Comparison of ENCODE assay signal across 19 cellular contexts in genomic region chr18:8715599-8715998, GRCh38. TPM values are rescaled to one million over a fixed set of nuclear protein-coding genes. Genes with fewer than 3 reads are reported as not detected.
DNase-seq lines count a peak whose midpoint lies in the region; ATAC-seq, FAIRE-seq and TF ChIP-seq lines count a peak whose summit lies in the region.
"Had no signal": no experiment of that assay in that cellular context is flagged by ENCODE, and none has a peak within 500 bp of the region (broad histone marks: within the 10 kb centered on the region; RNA-seq: fewer than 3 reads in every experiment).

No MANE protein-coding gene starts in this region.

- CTCF ChIA-PET in GM12878 (lab: Yijun Ruan, JAX), result no interaction called here

- H3K79me2 ChIP-seq in GM12878 (ENCODE audit: control insufficient read depth, insufficient read depth, low read length), result no peaks in the 10 kb centered on the region

- H3K27me3 Mint-ChIP-seq in type B pancreatic cell (no peaks in the 10 kb centered on the region), chondrocyte (ENCODE audit: low read depth) (no peaks in the 10 kb centered on the region)
- H3K27me3 Mint-ChIP-seq: B cell had no signal

- H3K27ac Mint-ChIP-seq in type B pancreatic cell (no peak overlapping the region), chondrocyte (ENCODE audit: unreplicated experiment) (no peak overlapping the region)
- H3K27ac Mint-ChIP-seq: B cell; CD4-positive, CD25-positive, alpha-beta regulatory T cell had no signal

- TF ChIP-seq EP300 in GM12878 (IDR thresholded peaks at IDR 0.05; ENCODE audit: borderline replicate concordance in 1 of 2, control insufficient read depth in 1 of 2, low read depth in 2 of 2, low read length in 2 of 2), result no peak

- 28% methylated on average over 4 of the region's 4 CpGs for WGBS in GM12878 (ENCODE audit: insufficient coverage, insufficient replicate concordance, low lambda C conversion rate, missing lambda C conversion rate)

- intact Hi-C loops in GM12878 (cut with micrococcal nuclease; ENCODE audit: unreplicated experiment), result no loop called here

- no peaks in the 10 kb centered on the region for H3K27me3 ChIP-seq in BLaER1
- no peaks in the 10 kb centered on the region for H3K27me3 ChIP-seq in GM12878 (replicated peaks in 1 of 2; ENCODE audit: control insufficient read depth in 2 of 2, insufficient read depth in 2 of 2, low read length in 1 of 2)
- no peaks in the 10 kb centered on the region for H3K27me3 ChIP-seq in muscle layer of colon (ENCODE audit: control insufficient read depth in 1 of 2, insufficient read depth in 2 of 2, low read length in 2 of 2)
- no peaks in the 10 kb centered on the region for H3K27me3 ChIP-seq in BE2C
- H3K27me3 ChIP-seq: SJSA1 had no signal

- RAD21 ChIA-PET in GM12878 (lab: Charles Lee; ENCODE audit: unreplicated experiment), result no interaction called here

- H3K9me3 ChIP-seq in BLaER1, result peaks cover 20% of the 10 kb centered on the region
- H3K9me3 ChIP-seq in GM12878 (replicated peaks; ENCODE audit: control insufficient read depth, insufficient read depth, low read length), result no peaks in the 10 kb centered on the region
- no peaks in the 10 kb centered on the region for H3K9me3 ChIP-seq in muscle layer of colon (ENCODE audit: low read length)
- H3K9me3 ChIP-seq in BE2C, result no peaks in the 10 kb centered on the region
- H3K9me3 ChIP-seq: SJSA1 had no signal

- H3K4me1 Mint-ChIP-seq in type B pancreatic cell (ENCODE audit: unreplicated experiment), result peaks cover 26% of the 10 kb centered on the region
- H3K4me1 Mint-ChIP-seq in chondrocyte (ENCODE audit: low read depth), result peaks cover 25% of the 10 kb centered on the region
- H3K4me1 Mint-ChIP-seq: B cell; CD4-positive, CD25-positive, alpha-beta regulatory T cell had no signal

- POLR2A ChIA-PET in GM12878 (lab: Charles Lee), result no interaction called here

- no peak for TF ChIP-seq POLR2A in GM12878 (IDR thresholded peaks at IDR 0.05; ENCODE audit: low read depth, low read length)

- DNase-seq in D721Med (ENCODE audit: insufficient read length, low spot score) (no peak), GM12878 (ENCODE audit: low read depth, low spot score) (no peak), type B pancreatic cell (ENCODE audit: extremely low spot score, unreplicated experiment) (no peak), BE2C (no peak), T-helper 1 cell (no peak), chondrocyte (ENCODE audit: low spot score) (no peak)
- DNase-seq: CD4-positive, CD25-positive, alpha-beta regulatory T cell; H7; MM.1S; NCI-H2029 treated with DMSO at 0.1 percent for 48 hours; NCI-H446 treated with DMSO at 0.1 percent for 48 hours; NCI-H526; Right ventricle myocardium superior; RPMI8226 had no signal

- H3K36me3 ChIP-seq in BLaER1, result peaks cover 90% of the 10 kb centered on the region
- no peaks in the 10 kb centered on the region for H3K36me3 ChIP-seq in GM12878 (ENCODE audit: control insufficient read depth in 2 of 2, insufficient read depth in 2 of 2, low read length in 1 of 2)
- peaks cover 5% of the 10 kb centered on the region for H3K36me3 ChIP-seq in muscle layer of colon (ENCODE audit: insufficient read depth, low read length)
- no peaks in the 10 kb centered on the region; the same call in 1 of the 2 replicates for H3K36me3 ChIP-seq in BE2C

- in situ Hi-C loops in GM12878 (cut with MboI), result no loop called here

- no peak for ATAC-seq in GM12878

- H4K20me1 ChIP-seq in BLaER1 (peaks cover 91% of the 10 kb centered on the region), GM12878 (ENCODE audit: control insufficient read depth, insufficient read depth) (no peaks in the 10 kb centered on the region)

- H3K4me3 ChIP-seq in BLaER1, result no peak overlapping the region
- H3K4me3 ChIP-seq in GM12878, result no peak overlapping the region
- no peak overlapping the region for H3K4me3 ChIP-seq in muscle layer of colon (ENCODE audit: low read depth in 1 of 2, low read length in 2 of 2)
- no peak overlapping the region for H3K4me3 ChIP-seq in BE2C (ENCODE audit: low read depth, low read length)
- H3K4me3 ChIP-seq: SJSA1 had no signal

- TF ChIP-seq CTCF in D721Med (IDR thresholded peaks at IDR 0.05; ENCODE audit: insufficient read depth, missing control alignments) (no peak), GM12878 (IDR thresholded peaks at IDR 0.05 in 2 of 3, conservative IDR thresholded peaks at IDR 0.05 in 1 of 3; ENCODE audit: control insufficient read depth in 2 of 3, extremely low read depth in 1 of 3, insufficient read depth in 1 of 3, low read depth in 3 of 3, low read length in 3 of 3) (no peak), type B pancreatic cell (conservative IDR thresholded peaks at IDR 0.05) (no peak), BE2C (IDR thresholded peaks at IDR 0.05; ENCODE audit: low read depth, low read length) (no peak), chondrocyte (IDR thresholded peaks at IDR 0.05) (no peak)

- H3K4me1 ChIP-seq in BLaER1 (peaks cover 64% of the 10 kb centered on the region), GM12878 (ENCODE audit: control insufficient read depth, insufficient read depth, low read length) (no peaks in the 10 kb centered on the region), muscle layer of colon (ENCODE audit: insufficient read depth, low read length) (peaks cover 32% of the 10 kb centered on the region), BE2C (no peaks in the 10 kb centered on the region; the same call in 1 of the 2 replicates)
- H3K4me1 ChIP-seq: SJSA1 had no signal

- H3K9ac ChIP-seq in BLaER1, result 0 out of 2 replicates have a peak overlapping the region, but pooled peaks have one; percentile 9
- no peak overlapping the region for H3K9ac ChIP-seq in GM12878 (ENCODE audit: control insufficient read depth, insufficient read depth, low read length)
- H3K9ac ChIP-seq in muscle layer of colon (ENCODE audit: low read length), result no peak overlapping the region
- H3K9ac ChIP-seq: KMS-11 had no signal

- H3K36me3 Mint-ChIP-seq in type B pancreatic cell, result peaks cover 30% of the 10 kb centered on the region
- H3K36me3 Mint-ChIP-seq in chondrocyte (ENCODE audit: low read depth), result peaks cover 12% of the 10 kb centered on the region
- H3K36me3 Mint-ChIP-seq: CD4-positive, CD25-positive, alpha-beta regulatory T cell had no signal

- no peak for TF ChIP-seq RAD21 in GM12878 (IDR thresholded peaks at IDR 0.05; ENCODE audit: insufficient read depth, low read depth, low read length)

- H3K4me2 ChIP-seq in BLaER1, result peak overlapping the region; percentile 43
- H3K4me2 ChIP-seq in GM12878 (ENCODE audit: control insufficient read depth, insufficient read depth), result no peak overlapping the region
- H3K4me2 ChIP-seq: KMS-11 had no signal

- SMC1A ChIA-PET in GM12878 (lab: Charles Lee; ENCODE audit: uncharacterized antibody, unreplicated experiment), result no interaction called here

- H3K4me3 Mint-ChIP-seq in type B pancreatic cell (no peak overlapping the region), chondrocyte (ENCODE audit: unreplicated experiment) (no peak overlapping the region)
- H3K4me3 Mint-ChIP-seq: B cell had no signal

- 0 out of 2 replicates have a peak overlapping the region, but pooled peaks have one; percentile 23 for H3K27ac ChIP-seq in BLaER1
- H3K27ac ChIP-seq in GM12878 (ENCODE audit: control insufficient read depth, insufficient read depth), result no peak overlapping the region
- peak overlapping the region; percentile 68 for H3K27ac ChIP-seq in muscle layer of colon (ENCODE audit: low read depth, low read length)
- H3K27ac ChIP-seq: KMS-11, SJSA1 had no signal

- H3K9me3 Mint-ChIP-seq in type B pancreatic cell, result no peaks in the 10 kb centered on the region
- peaks cover under 1% of the 10 kb centered on the region for H3K9me3 Mint-ChIP-seq in chondrocyte (ENCODE audit: low read depth)

- FAIRE-seq in D721Med (lab: Jason Lieb, UNC) (peak; percentile 21), GM12878 (lab: Jason Lieb, UNC) (peak; percentile 47)

- no peak overlapping the region for H2AFZ ChIP-seq in GM12878 (ENCODE audit: control insufficient read depth, low read depth, low read length)

- no TSS peak for BruUV-seq in GM12878 (replicated peaks; lab: Mats Ljungman, UMichigan)

TF ChIP-seq in GM12878, 131 proteins besides CTCF, POLR2A, EP300 and RAD21 (continues in another document):
- no peak for TF ChIP-seq MTA2 (IDR thresholded peaks at IDR 0.05; ENCODE audit: low read depth)
- no peak for TF ChIP-seq PML (IDR thresholded peaks at IDR 0.05; ENCODE audit: low read length)
- TF ChIP-seq ATF2 (IDR thresholded peaks at IDR 0.05; ENCODE audit: low read length), result no peak
- no peak for TF ChIP-seq MXI1 (IDR thresholded peaks at IDR 0.05; ENCODE audit: low read depth, low read length)
- no peak for TF ChIP-seq KLF5 (IDR thresholded peaks at IDR 0.05; ENCODE audit: partially characterized antibody)

RNA-seq across cellular contexts. Expression of gene MTCL1, which starts 10.2 kb away (rescaled TPM):
- total RNA-seq in GM12878 (2013; cell fraction: nucleolus; rRNA removed), result 0.23 TPM in 1 of 2 replicates, not detected in the other
- total RNA-seq in GM12878 (2014; rRNA removed) (0.05 and 0.23 TPM in 2 replicates), GM12878 (2014; rRNA removed; fragmentation: Illumina TruSeq; extraction: Trizol) (0.04 and 0.23 TPM in 2 replicates), GM12878 (2021) (0.29 and 0.36 TPM in 2 replicates), type B pancreatic cell (ENCODE audit: low replicate concordance) (48.7 and 50.3 TPM in 2 replicates), chondrocyte (43.9 to 54.4 TPM (median 50.8 TPM) in 3 replicates)
- polyA plus RNA-seq in GM12878 (2011; ENCODE audit: low read depth), result not detected
- polyA plus RNA-seq in GM12878 (2011; rRNA removed) (0.14 TPM in 1 of 2 replicates, not detected in the other), GM12878 (2014; fragmentation: Illumina TruSeq; extraction: Trizol) (0.03 TPM in 1 of 2 replicates, not detected in the other), GM12878 (2014; fragmentation: Nextera tagmentation; extraction: Ambion mirVana) (not detected), GM12878 (2014; rRNA removed) (0.13 TPM in 1 of 2 replicates, not detected in the other), GM12878 (2016; fragmentation: Nextera tagmentation; extraction: Ambion mirVana) (not detected)
- 0.02 TPM in 1 of 2 replicates, not detected in the other for polyA plus RNA-seq in GM12878 (2011; cell fraction: cytosol; rRNA removed)
- 0.06 and 0.13 TPM in 2 replicates for polyA plus RNA-seq in GM12878 (2011; cell fraction: nucleus; rRNA removed)
- polyA plus RNA-seq in GM12878 (2012), result 0.08 and 0.26 TPM in 2 replicates
- polyA minus RNA-seq in GM12878 (2011; rRNA and poly(A)+ RNA removed), result not detected in 2 replicates
- polyA minus RNA-seq in GM12878 (2011; cell fraction: cytosol; rRNA and poly(A)+ RNA removed), result 0.62 and 0.67 TPM in 2 replicates
- polyA minus RNA-seq in GM12878 (2011; cell fraction: nucleus; rRNA and poly(A)+ RNA removed), result 0.10 and 0.12 TPM in 2 replicates
- 12.3 TPM for polyA plus RNA-seq in BE2C (2012; ENCODE audit: insufficient read depth, insufficient read length, low read depth)
- polyA plus RNA-seq: CD4-positive, CD25-positive, alpha-beta regulatory T cell had no signal

Comparison
In these comparisons a context has a peak if more than half of its experiments do, and no peak if none do; other contexts are left out.
1. RNA of gene MTCL1, which starts 10.2 kb away (total RNA-seq): 43.9 to 54.4 TPM in chondrocyte and 48.7 to 50.3 TPM in type B pancreatic cell; 0.04 to 0.36 TPM in GM12878; every median in the first group is over 10 times any median in the second.